12 cellular contexts compared by ENCODE assay signal in the genomic region with DNA sequence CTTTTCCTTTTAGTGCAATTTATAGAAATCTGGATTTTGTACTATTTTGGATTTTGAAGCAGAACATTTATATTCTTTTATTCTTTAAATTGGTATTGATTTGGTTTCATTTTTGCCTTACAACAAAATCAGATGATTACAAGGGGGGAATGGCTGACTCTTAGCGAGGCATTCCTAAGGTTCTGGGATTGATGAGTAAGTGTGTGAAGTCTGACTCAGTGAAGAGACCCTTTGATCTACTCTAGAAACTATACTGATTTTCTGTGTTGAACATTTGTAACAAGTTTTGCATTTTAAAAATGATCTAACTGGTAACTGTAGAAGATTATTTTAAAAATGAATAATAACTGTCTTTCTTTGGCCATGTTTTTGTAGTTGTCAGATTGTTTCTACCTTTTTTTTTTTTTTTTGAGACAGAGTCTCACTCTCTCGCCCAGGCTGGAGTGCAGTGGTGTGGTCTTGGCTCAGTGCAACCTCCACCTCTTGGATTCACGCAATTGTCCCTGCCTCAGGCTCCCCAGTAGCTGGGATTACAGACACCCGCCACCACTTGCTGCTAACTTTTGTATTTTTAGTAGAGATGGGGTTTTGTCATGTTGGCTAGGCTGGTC. TPM values are rescaled to one million over a fixed set of nuclear protein-coding genes. Genes with fewer than 3 reads are reported as not detected.
DNase-seq lines count a peak whose midpoint lies in the region; ATAC-seq and TF ChIP-seq lines count a peak whose summit lies in the region.
"Had no signal": no experiment of that assay in that cellular context is flagged by ENCODE, and none has a peak within 500 bp of the region (broad histone marks: within the 10 kb centered on the region; RNA-seq: fewer than 3 reads in every experiment).

No MANE protein-coding gene starts in this region.

- peak; percentile 97 to 98 for ATAC-seq in activated naive CD4-positive, alpha-beta T cell treated with anti-CD3 and anti-CD28 coated beads, Interleukin-2, amount 50 U/mL, for 72 hours
- ATAC-seq in HG03520 (IDR thresholded peaks at IDR 0.05; ENCODE audit: unreplicated experiment), result no peak

- no peaks in the 10 kb centered on the region for H3K36me3 ChIP-seq in MG63
- H3K36me3 ChIP-seq in prostate gland, result no peaks in the 10 kb centered on the region

- H3K4me1 ChIP-seq in prostate gland (replicated peaks), result no peaks in the 10 kb centered on the region

- H3K36me3 Mint-ChIP-seq in activated naive CD4-positive, alpha-beta T cell treated with anti-CD3 and anti-CD28 coated beads, Interleukin-2, amount 50 U/mL, for 72 hours, result peaks cover 19 to 20% of the 10 kb centered on the region in 2 donors

- H3K9me3 Mint-ChIP-seq in activated naive CD4-positive, alpha-beta T cell treated with anti-CD3 and anti-CD28 coated beads, Interleukin-2, amount 50 U/mL, for 72 hours, result peaks cover 0 to 3% of the 10 kb centered on the region in 2 donors

- no peak for TF ChIP-seq CTCF in prostate gland (IDR thresholded peaks at IDR 0.05)

- WGBS in prostate gland, result 67% methylated on average over 4 of the region's 4 CpGs

- H3K27ac ChIP-seq in prostate gland, result no peak overlapping the region

- H3K27ac Mint-ChIP-seq in activated naive CD4-positive, alpha-beta T cell treated with anti-CD3 and anti-CD28 coated beads, Interleukin-2, amount 50 U/mL, for 72 hours, result peak overlapping the region in 1 of 2 donors; percentile 60

- H3K4me3 ChIP-seq in MG63 (no peak overlapping the region), prostate gland (no peak overlapping the region)

- H3K27me3 ChIP-seq in MG63, result no peaks in the 10 kb centered on the region
- H3K27me3 ChIP-seq in prostate gland (replicated peaks; ENCODE audit: insufficient read depth), result no peaks in the 10 kb centered on the region

- DNase-seq in A172 (ENCODE audit: low spot score), result peak; percentile 33
- peak; percentile 52 for DNase-seq in Daoy (ENCODE audit: low read depth)
- DNase-seq in activated naive CD4-positive, alpha-beta T cell treated with anti-CD3 and anti-CD28 coated beads, Interleukin-2, amount 50 U/mL, for 72 hours (ENCODE audit: low spot score in 2 of 2), result no peak
- DNase-seq in iris pigment epithelial cell (ENCODE audit: low read depth), result peak; percentile 84
- no peak for DNase-seq in MG63
- DNase-seq in prostate gland (ENCODE audit: low spot score), result no peak
- no peak for DNase-seq in Ammon's horn (ENCODE audit: low spot score)
- DNase-seq: amniotic stem cell; naive B cell; SIG-M5; stimulated activated naive CD4-positive, alpha-beta T cell had no signal

- no peaks in the 10 kb centered on the region for H3K9me3 ChIP-seq in MG63
- no peaks in the 10 kb centered on the region for H3K9me3 ChIP-seq in prostate gland

- intact Hi-C loops in prostate gland (cut with DNase I), result no loop called here

- TF ChIP-seq POLR2A in prostate gland (IDR thresholded peaks at IDR 0.05), result no peak

RNA-seq across cellular contexts. Expression of a gene that starts 48.7 kb away (rescaled TPM):
- 17.8 and 21.8 TPM in 2 replicates for total RNA-seq in A172 (2014; rRNA removed; shearing (Covaris generic))
- total RNA-seq in Daoy (2014; rRNA removed; shearing (Covaris generic)), result 13.2 and 18.3 TPM in 2 replicates
- 10 to 100 TPM; 44.0 to 46.2 TPM for total RNA-seq in activated naive CD4-positive, alpha-beta T cell treated with anti-CD3 and anti-CD28 coated beads, Interleukin-2, amount 50 U/mL, for 72 hours
- 4.2 and 4.3 TPM in 2 replicates for total RNA-seq in MG63 (2014; rRNA removed; shearing (Covaris generic); ENCODE audit: low replicate concordance)
- 10 to 100 TPM; 31.2 to 40.0 TPM for total RNA-seq in prostate gland

Comparison
In these comparisons a context has a peak if more than half of its experiments do, and no peak if none do; other contexts are left out.
1. DNase-seq: peak in A172 (single experiment), Daoy (single experiment) and iris pigment epithelial cell (single experiment); none in activated naive CD4-positive, alpha-beta T cell treated with anti-CD3 and anti-CD28 coated beads, Interleukin-2, amount 50 U/mL, for 72 hours (0 of 2), MG63 (single experiment), prostate gland (single experiment) and Ammon's horn (single experiment).